Comparison of ENCODE assay signal across 21 cellular contexts in genomic region chr5:109753279-109753678, GRCh38.
A peak's percentile ranks its signal among the peaks of the same experiment; 100 is the strongest.
DNase-seq lines count a peak whose midpoint lies in the region; ATAC-seq, FAIRE-seq and TF ChIP-seq lines count a peak whose summit lies in the region.
"Had no signal": no experiment of that assay in that cellular context is flagged by ENCODE, and none has a peak within 500 bp of the region (broad histone marks: within the 10 kb centered on the region; RNA-seq: fewer than 3 reads in every experiment).

No MANE protein-coding gene starts in this region.

- POLR2A ChIA-PET in A549 (lab: Yijun Ruan, JAX) (no interaction called here), IMR-90 (lab: Charles Lee; ENCODE audit: unreplicated experiment) (no interaction called here)

- peaks cover 29% of the 10 kb centered on the region for H3K4me1 Mint-ChIP-seq in stimulated activated memory B cell treated with anti-CD40 and anti-IgM and Interleukin-4, amounts not matched to agents 10 μg/mL and 1 μg/mL and 100 μg/mL, for 72 hours

- H2BK15ac ChIP-seq in IMR-90 (ENCODE audit: low read depth, low read length): no peak overlapping the region

- H3K9ac ChIP-seq in IMR-90 (ENCODE audit: low read depth, low read length): no peak overlapping the region
- H3K9ac ChIP-seq: BLaER1, GM23248 had no signal

- H2AK9ac ChIP-seq in IMR-90 (replicated peaks; ENCODE audit: low read depth, low read length, poor library complexity): no peak overlapping the region

- peak overlapping the region; percentile 64 for H3K27ac Mint-ChIP-seq in stimulated activated memory B cell treated with anti-CD40 and anti-IgM and Interleukin-4, amounts not matched to agents 10 μg/mL and 1 μg/mL and 100 μg/mL, for 72 hours
- H3K27ac Mint-ChIP-seq: B cell; CD8-positive, alpha-beta T cell had no signal

- dilution Hi-C loops in IMR-90 (cut with HindIII; ENCODE audit: low sequenced_read_pairs, unreplicated experiment): no loop called here

- H3K9me3 Mint-ChIP-seq in stimulated activated memory B cell treated with anti-CD40 and anti-IgM and Interleukin-4, amounts not matched to agents 10 μg/mL and 1 μg/mL and 100 μg/mL, for 72 hours: no peaks in the 10 kb centered on the region

- DNase-seq in A549 (ENCODE audit: low read depth in 1 of 2, low spot score in 1 of 2): no peak
- DNase-seq in IMR-90: no peak
- DNase-seq in dorsolateral prefrontal cortex: no peak
- DNase-seq in NCI-H146 treated with DMSO at 0.1 percent for 48 hours (lab: John Stamatoyannopoulos, UW; ENCODE audit: unreplicated experiment): no peak
- DNase-seq in DMS79 treated with DMSO at 0.1 percent for 48 hours (lab: John Stamatoyannopoulos, UW): no peak
- DNase-seq: Caco-2; CD4-positive, CD25-positive, alpha-beta regulatory T cell; CD8-positive, alpha-beta T cell; DMS153; EL; GDM1; GM23248; H7; HCEC 1CT had no signal

- TF ChIP-seq POLR2A in A549 (IDR thresholded peaks at IDR 0.05; ENCODE audit: low read length) (no peak), IMR-90 (IDR thresholded peaks at IDR 0.05; ENCODE audit: low read depth, low read length) (no peak)

- no peak overlapping the region for H2BK5ac ChIP-seq in IMR-90 (ENCODE audit: low read depth, low read length, poor library complexity, severe bottlenecking)

- H3K18ac ChIP-seq in IMR-90 (ENCODE audit: low read depth, low read length): no peak overlapping the region

- WGBS in A549 (ENCODE audit: missing lambda C conversion rate): 92% methylated on average over 3 of the region's 3 CpGs
- no CpG with 5 or more reads among the region's 3 CpGs for whole genome bisulfite sequencing in IMR-90 (ENCODE audit: extremely low coverage in 2 of 2, insufficient read length in 1 of 2), 2 experiments

- H3K56ac ChIP-seq in IMR-90 (ENCODE audit: extremely low read depth, insufficient read depth, low read length): no peak overlapping the region

- H3K36me3 Mint-ChIP-seq in stimulated activated memory B cell treated with anti-CD40 and anti-IgM and Interleukin-4, amounts not matched to agents 10 μg/mL and 1 μg/mL and 100 μg/mL, for 72 hours: peaks cover 51% of the 10 kb centered on the region

- H3K14ac ChIP-seq in IMR-90 (replicated peaks; ENCODE audit: low read depth, low read length): no peak overlapping the region

- no peak overlapping the region for H4K5ac ChIP-seq in IMR-90 (ENCODE audit: low read depth, low read length)

- no peak for FAIRE-seq in A549 (lab: Jason Lieb, UNC)
- FAIRE-seq: GM12878, GM19239, H1 had no signal

- H3K27me3 Mint-ChIP-seq in stimulated activated memory B cell treated with anti-CD40 and anti-IgM and Interleukin-4, amounts not matched to agents 10 μg/mL and 1 μg/mL and 100 μg/mL, for 72 hours: no peaks in the 10 kb centered on the region
- H3K27me3 Mint-ChIP-seq: B cell; CD4-positive, CD25-positive, alpha-beta regulatory T cell had no signal

- H4K8ac ChIP-seq in IMR-90 (ENCODE audit: low read depth in 2 of 2, low read length in 2 of 2): no peak overlapping the region

- peaks cover 4 to 25% of the 10 kb centered on the region in 2 experiments; a peak in 3 of 4 replicates for H3K79me1 ChIP-seq in IMR-90 (ENCODE audit: low read depth in 1 of 2, low read length in 2 of 2)

- no peak overlapping the region for H3K23ac ChIP-seq in IMR-90 (ENCODE audit: low read depth, low read length)

- no peak for TF ChIP-seq RAD21 in A549 (conservative IDR thresholded peaks at IDR 0.05 in 1 of 2, IDR thresholded peaks at IDR 0.05 in 1 of 2)
- no peak for TF ChIP-seq RAD21 in IMR-90 (IDR thresholded peaks at IDR 0.05; ENCODE audit: low read length)

- BruUV-seq in IMR-90 (replicated peaks; lab: Mats Ljungman, UMichigan): no TSS peak

- no peak for ATAC-seq in A549
- ATAC-seq in IMR-90 (ENCODE audit: low read depth): no peak
- ATAC-seq in stimulated activated memory B cell treated with anti-CD40 and anti-IgM and Interleukin-4, amounts not matched to agents 10 μg/mL and 1 μg/mL and 100 μg/mL, for 72 hours: no peak
- ATAC-seq: CD8-positive, alpha-beta T cell; GM12878 had no signal

- no peak overlapping the region for H2BK120ac ChIP-seq in IMR-90 (ENCODE audit: low read depth, low read length)

- in situ Hi-C loops in IMR-90 (cut with MboI; ENCODE audit: low sequenced_read_pairs): no loop called here

- H4K91ac ChIP-seq in IMR-90 (ENCODE audit: insufficient read depth, low read depth, low read length): no peak overlapping the region

- intact Hi-C loops in IMR-90 (cut with micrococcal nuclease) (no loop called here), dorsolateral prefrontal cortex (cut with DNase I) (no loop called here)

- H3K4me3 Mint-ChIP-seq in stimulated activated memory B cell treated with anti-CD40 and anti-IgM and Interleukin-4, amounts not matched to agents 10 μg/mL and 1 μg/mL and 100 μg/mL, for 72 hours: no peak overlapping the region
- H3K4me3 Mint-ChIP-seq: B cell; CD8-positive, alpha-beta T cell had no signal

- H3K9me1 ChIP-seq in IMR-90 (ENCODE audit: insufficient read depth, low read length): no peaks in the 10 kb centered on the region

- no peak overlapping the region for H3K27ac ChIP-seq in A549
- no peak overlapping the region for H3K27ac ChIP-seq in IMR-90 (ENCODE audit: insufficient read depth, low read length)
- peak overlapping the region in 35 of 59 donors; percentile 2 to 72 (median 31) for H3K27ac ChIP-seq in dorsolateral prefrontal cortex
- H3K27ac ChIP-seq: BLaER1, C4-2B, GM23248 had no signal

- no peak overlapping the region for H3K4me2 ChIP-seq in A549
- no peak overlapping the region for H3K4me2 ChIP-seq in IMR-90 (ENCODE audit: low read depth, low read length)
- H3K4me2 ChIP-seq: BLaER1 had no signal

- H3K9me3 ChIP-seq in A549 (no peaks in the 10 kb centered on the region), IMR-90 (ENCODE audit: control insufficient read depth, insufficient read depth, low read length) (no peaks in the 10 kb centered on the region)
- H3K9me3 ChIP-seq: BLaER1, Caco-2 had no signal

- no peaks in the 10 kb centered on the region for H4K20me1 ChIP-seq in IMR-90 (ENCODE audit: insufficient read depth, low read length)

- TF ChIP-seq CTCF in A549 (IDR thresholded peaks at IDR 0.05): no peak
- no peak for TF ChIP-seq CTCF in IMR-90 (conservative IDR thresholded peaks at IDR 0.05; ENCODE audit: low read depth, low read length)
- no peak for TF ChIP-seq CTCF in dorsolateral prefrontal cortex (IDR thresholded peaks at IDR 0.05 in 54 of 56, conservative IDR thresholded peaks at IDR 0.05 in 2 of 56; ENCODE audit: low read depth in 1 of 56, partially characterized antibody in 56 of 56)

- TF ChIP-seq EP300 in A549 (IDR thresholded peaks at IDR 0.05): no peak

- no peak overlapping the region for H2AFZ ChIP-seq in IMR-90 (replicated peaks; ENCODE audit: low read length, poor library complexity)
- H2AFZ ChIP-seq: GM23248 had no signal

- peaks cover 7% of the 10 kb centered on the region; the same call in 1 of the 2 replicates for H3K36me3 ChIP-seq in IMR-90 (ENCODE audit: control insufficient read depth, insufficient read depth, low read length)

- no peak overlapping the region for H3K4me3 ChIP-seq in A549
- H3K4me3 ChIP-seq in IMR-90 (ENCODE audit: insufficient read depth, low read depth, low read length): no peak overlapping the region
- no peak overlapping the region for H3K4me3 ChIP-seq in dorsolateral prefrontal cortex
- H3K4me3 ChIP-seq: BLaER1, GM12878, GM23248 had no signal

- no peak overlapping the region for H2AK5ac ChIP-seq in IMR-90 (ENCODE audit: low read depth, low read length)

- H3K4ac ChIP-seq in IMR-90 (ENCODE audit: low read depth, low read length): no peak overlapping the region

- CTCF ChIA-PET in A549 (lab: Yijun Ruan, JAX) (interaction anchor here (0.6 kb wide), 1 partner anchor 918 kb away, joined by 3 read pairs; no protein-coding TSS in a partner anchor), IMR-90 (lab: Yijun Ruan, JAX) (no interaction called here)

- H2BK20ac ChIP-seq in IMR-90 (ENCODE audit: low read depth, low read length): no peak overlapping the region

- H3K4me1 ChIP-seq in A549 (no peaks in the 10 kb centered on the region), IMR-90 (ENCODE audit: control insufficient read depth, insufficient read depth, low read length) (no peaks in the 10 kb centered on the region)
- H3K4me1 ChIP-seq: BLaER1 had no signal

- H3K27me3 ChIP-seq in IMR-90 (ENCODE audit: control insufficient read depth, insufficient read depth, low read length) (no peaks in the 10 kb centered on the region), dorsolateral prefrontal cortex (no peaks in the 10 kb centered on the region)
- H3K27me3 ChIP-seq: BLaER1 had no signal

TF ChIP-seq in A549, 52 proteins besides CTCF, POLR2A, EP300 and RAD21:
- TF ChIP-seq NPAS2 (CRISPR knock-in tag; IDR thresholded peaks at IDR 0.05; ENCODE audit: borderline replicate concordance) (no peak), ZNF302 (CRISPR knock-in tag; IDR thresholded peaks at IDR 0.05) (no peak), TP53 (CRISPR knock-in tag; IDR thresholded peaks at IDR 0.05) (no peak), MAFK (IDR thresholded peaks at IDR 0.05; ENCODE audit: partially characterized antibody) (peak; percentile 39), CBX2 (IDR thresholded peaks at IDR 0.05; ENCODE audit: borderline replicate concordance, low read depth) (no peak)

TF ChIP-seq in IMR-90, 13 proteins besides CTCF, POLR2A, EP300 and RAD21:
- TF ChIP-seq RCOR1 (IDR thresholded peaks at IDR 0.05; ENCODE audit: insufficient replicate concordance, low read length): no peak
- peak; percentile 52 for TF ChIP-seq MAFK (IDR thresholded peaks at IDR 0.05; ENCODE audit: low read depth, low read length)
- no peak for TF ChIP-seq BHLHE40 (IDR thresholded peaks at IDR 0.05; ENCODE audit: low read depth, low read length)
- no peak for TF ChIP-seq RFX5 (IDR thresholded peaks at IDR 0.05; ENCODE audit: low read depth, low read length)

Comparison
In these comparisons a context has a peak if more than half of its experiments do, and no peak if none do; other contexts are left out.
1. H3K27ac ChIP-seq: peak in dorsolateral prefrontal cortex (35 of 59); none in A549 (0 of 2) and IMR-90 (single experiment).